9 cellular contexts compared by ENCODE assay signal in the genomic region with DNA sequence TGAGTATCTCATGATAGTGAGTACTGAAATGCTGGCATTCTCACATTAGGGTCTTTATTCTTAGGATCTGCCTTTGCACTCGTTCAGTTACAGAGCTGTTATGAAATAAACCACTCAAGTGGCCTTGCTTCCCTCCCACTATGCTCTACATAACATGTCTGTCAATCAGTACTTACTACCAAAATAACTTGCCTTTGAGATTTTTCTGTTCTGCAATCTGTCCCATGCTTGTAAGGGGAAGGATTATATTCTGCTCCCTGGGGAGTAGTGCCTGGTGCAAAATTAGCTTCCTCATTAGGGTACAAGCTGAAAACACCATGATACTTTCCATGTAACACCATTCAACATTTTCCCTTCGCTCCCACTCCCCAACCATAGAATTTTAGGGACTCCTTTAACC. TPM values are rescaled to one million over a fixed set of nuclear protein-coding genes. Genes with fewer than 3 reads are reported as not detected.
DNase-seq lines count a peak whose midpoint lies in the region; ATAC-seq and TF ChIP-seq lines count a peak whose summit lies in the region.
"Had no signal": no experiment of that assay in that cellular context is flagged by ENCODE, and none has a peak within 500 bp of the region (broad histone marks: within the 10 kb centered on the region; RNA-seq: fewer than 3 reads in every experiment).

No MANE protein-coding gene starts in this region.

- TF ChIP-seq CTCF in osteocyte (IDR thresholded peaks at IDR 0.05) (no peak), type B pancreatic cell (conservative IDR thresholded peaks at IDR 0.05) (no peak)

- no peaks in the 10 kb centered on the region for H3K36me3 Mint-ChIP-seq in osteocyte (ENCODE audit: unreplicated experiment)
- no peaks in the 10 kb centered on the region for H3K36me3 Mint-ChIP-seq in type B pancreatic cell

- H3K4me1 Mint-ChIP-seq in osteocyte (ENCODE audit: unreplicated experiment) (no peaks in the 10 kb centered on the region), type B pancreatic cell (ENCODE audit: unreplicated experiment) (no peaks in the 10 kb centered on the region)

- H3K4me3 Mint-ChIP-seq in osteocyte (ENCODE audit: unreplicated experiment), result no peak overlapping the region
- no peak overlapping the region for H3K4me3 Mint-ChIP-seq in type B pancreatic cell

- peak; percentile 1 for DNase-seq in DMS 273 treated with DMSO at 0.1 percent for 48 hours (lab: John Stamatoyannopoulos, UW)
- DNase-seq in cerebellar cortex (ENCODE audit: low spot score), result peak; percentile 47
- DNase-seq in osteocyte (ENCODE audit: extremely low spot score, unreplicated experiment), result no peak
- no peak for DNase-seq in type B pancreatic cell (ENCODE audit: extremely low spot score, unreplicated experiment)
- no peak for DNase-seq in DMS79 treated with DMSO at 0.1 percent for 48 hours (lab: John Stamatoyannopoulos, UW)

- ATAC-seq in GM19351 (IDR thresholded peaks at IDR 0.05; ENCODE audit: unreplicated experiment) (peak; percentile 45), HG03565 (IDR thresholded peaks at IDR 0.05; ENCODE audit: unreplicated experiment) (peak; percentile 66), HG03039 (IDR thresholded peaks at IDR 0.05; ENCODE audit: unreplicated experiment) (no peak)

- H3K9me3 Mint-ChIP-seq in osteocyte (ENCODE audit: unreplicated experiment) (no peaks in the 10 kb centered on the region), type B pancreatic cell (no peaks in the 10 kb centered on the region)

- H3K27ac Mint-ChIP-seq in osteocyte (ENCODE audit: unreplicated experiment) (no peak overlapping the region), type B pancreatic cell (no peak overlapping the region)

- H3K27me3 Mint-ChIP-seq in osteocyte (ENCODE audit: unreplicated experiment) (peaks cover 36% of the 10 kb centered on the region), type B pancreatic cell (peaks cover 24% of the 10 kb centered on the region)

RNA-seq across cellular contexts. Expression of a gene that starts 1.9 kb away (rescaled TPM):
- not detected in 2 replicates for total RNA-seq in osteocyte
- total RNA-seq in type B pancreatic cell (ENCODE audit: low replicate concordance), result 0.24 and 0.43 TPM in 2 replicates
- total RNA-seq: kidney epithelial cell had no signal

RNA-seq across cellular contexts. Expression of a gene that starts 5.4 kb away (rescaled TPM):
- total RNA-seq in osteocyte (not detected in 2 replicates), type B pancreatic cell (ENCODE audit: low replicate concordance) (not detected in 2 replicates)
- total RNA-seq: kidney epithelial cell had no signal

Comparison
In these comparisons a context has a peak if more than half of its experiments do, and no peak if none do; other contexts are left out.
1. DNase-seq: peak in DMS 273 treated with DMSO at 0.1 percent for 48 hours (single experiment) and cerebellar cortex (single experiment); none in osteocyte (single experiment), type B pancreatic cell (single experiment) and DMS79 treated with DMSO at 0.1 percent for 48 hours (single experiment).